In genomic region chr14:104640681-104641080, GRCh38 we compare ENCODE assay signal across 1 cellular context.
A peak's percentile ranks its signal among the peaks of the same experiment; 100 is the strongest.
TF ChIP-seq lines count a peak whose summit lies in the region.

No MANE protein-coding gene starts in this region.

TF ChIP-seq in HEK293, 187 proteins besides CTCF, POLR2A, EP300 and RAD21 (continued from another document):
- TF ChIP-seq PATZ1 (tag by site-specific recombination; IDR thresholded peaks at IDR 0.05) (no peak), GLIS2 (tag by site-specific recombination; IDR thresholded peaks at IDR 0.05) (peak; percentile 10; the same call in 1 of the 2 replicates)
